In the genomic region with DNA sequence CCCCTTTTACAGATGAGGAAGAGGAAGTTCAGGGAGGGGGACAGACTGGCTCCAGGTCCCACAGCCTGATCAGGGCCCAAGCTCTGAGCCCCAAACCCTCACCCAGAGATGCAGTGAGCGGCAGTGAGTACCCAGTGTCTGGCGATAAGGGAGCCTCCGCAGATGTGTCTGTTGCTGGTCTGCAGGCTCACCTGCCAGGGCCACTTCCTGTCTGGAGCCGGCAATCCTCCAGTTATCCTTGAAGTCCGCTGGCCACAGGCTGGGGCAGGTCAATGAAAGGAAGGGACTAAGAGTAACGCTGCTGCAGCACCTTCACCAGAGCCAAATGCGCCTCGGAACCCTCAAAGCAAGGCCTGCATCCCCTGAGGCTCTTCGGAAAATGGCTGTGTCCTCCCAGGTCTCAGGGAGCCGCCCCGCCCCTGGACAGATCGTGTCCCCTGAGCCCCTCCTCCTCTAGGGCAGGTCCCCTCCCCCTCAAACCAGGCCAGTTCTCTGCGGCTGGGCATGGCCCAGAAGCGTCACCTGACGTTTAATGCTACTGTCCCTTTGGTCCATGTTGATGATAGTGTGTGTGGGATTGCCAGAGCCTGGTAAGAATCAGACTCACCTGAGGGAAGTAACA, we compare ENCODE assay signal across 12 cellular contexts. TPM values are rescaled to one million over a fixed set of nuclear protein-coding genes. Genes with fewer than 3 reads are reported as not detected.
DNase-seq lines count a peak whose midpoint lies in the region; ATAC-seq, FAIRE-seq and TF ChIP-seq lines count a peak whose summit lies in the region.
"Had no signal": no experiment of that assay in that cellular context is flagged by ENCODE, and none has a peak within 500 bp of the region (broad histone marks: within the 10 kb centered on the region; RNA-seq: fewer than 3 reads in every experiment).

No MANE protein-coding gene starts in this region.

- POLR2A ChIA-PET in endothelial cell of umbilical vein (lab: Charles Lee): no interaction called here
- POLR2A ChIA-PET in naive thymus-derived CD8-positive, alpha-beta T cell (lab: Charles Lee): interaction anchor here (0.7 kb wide), 1 partner anchor 1313 kb away, joined by 3 read pairs; no protein-coding TSS in a partner anchor

- no peak overlapping the region for H3K27ac ChIP-seq in endothelial cell of umbilical vein (ENCODE audit: insufficient read depth, low read depth, low read length)

- no peak for TF ChIP-seq CTCF in endothelial cell of umbilical vein (IDR thresholded peaks at IDR 0.05; ENCODE audit: extremely low read depth in 1 of 2, insufficient read depth in 1 of 2, low read depth in 1 of 2, low read length in 2 of 2)

- intact Hi-C loops in Right ventricle myocardium superior (cut with DNase I): no loop called here
- intact Hi-C loops in cardiac septum (cut with DNase I): no loop called here
- intact Hi-C loops in endothelial cell of umbilical vein (cut with micrococcal nuclease): loop anchor here (2.0 kb wide), 1 partner anchor 33 kb away; no protein-coding TSS in a partner anchor

- peak overlapping the region in 1 of 10 donors; percentile 75 for H3K27ac Mint-ChIP-seq in naive thymus-derived CD8-positive, alpha-beta T cell
- H3K27ac Mint-ChIP-seq: dendritic cell treated with granulocyte-macrophage colony-stimulating factor and Interleukin-4, amounts not matched to agents 40 ng/mL and 50 ng/mL, for 4 days; stimulated activated naive CD8-positive, alpha-beta T cell treated with anti-CD3 and anti-CD28 coated beads, Interleukin-15, Interleukin-2, amounts not matched to agents 100 ng/mL and 50 ng/mL, for 24 hours had no signal

- H3K9me1 ChIP-seq in endothelial cell of umbilical vein (replicated peaks; ENCODE audit: control insufficient read depth, extremely low read depth, insufficient read depth, low read length): no peaks in the 10 kb centered on the region

- dilution Hi-C loops in endothelial cell of umbilical vein (cut with MboI; ENCODE audit: extremely low pct_ligation_motif_present, low sequenced_read_pairs): no loop called here

- peak; percentile 8 for ATAC-seq in Right ventricle myocardium superior (ENCODE audit: poor library complexity)
- ATAC-seq in naive thymus-derived CD8-positive, alpha-beta T cell: no peak
- ATAC-seq in GM21737 (IDR thresholded peaks at IDR 0.05; ENCODE audit: unreplicated experiment): no peak

- no peaks in the 10 kb centered on the region for H3K36me3 Mint-ChIP-seq in naive thymus-derived CD8-positive, alpha-beta T cell

- H3K4me3 ChIP-seq in endothelial cell of umbilical vein (replicated peaks in 1 of 3; ENCODE audit: insufficient read depth in 1 of 3, low read depth in 1 of 3, low read length in 3 of 3): no peak overlapping the region

- peaks cover 4 to 14% (median 6%) of the 10 kb centered on the region in 5 donors for H3K27me3 Mint-ChIP-seq in naive thymus-derived CD8-positive, alpha-beta T cell

- H3K4me3 Mint-ChIP-seq in naive thymus-derived CD8-positive, alpha-beta T cell: peak overlapping the region in 9 of 10 donors; percentile 6 to 83 (median 51)

- H3K4me2 ChIP-seq in endothelial cell of umbilical vein (ENCODE audit: insufficient read depth, low read length): peak overlapping the region; percentile 12

- no peak for TF ChIP-seq POLR2A in endothelial cell of umbilical vein (IDR thresholded peaks at IDR 0.05; ENCODE audit: low read depth, low read length)

- H3K4me1 Mint-ChIP-seq in naive thymus-derived CD8-positive, alpha-beta T cell: peaks cover 6 to 20% (median 13%) of the 10 kb centered on the region in 4 donors

- no peaks in the 10 kb centered on the region for H3K9me3 Mint-ChIP-seq in naive thymus-derived CD8-positive, alpha-beta T cell
- H3K9me3 Mint-ChIP-seq: dendritic cell treated with granulocyte-macrophage colony-stimulating factor and Interleukin-4, amounts not matched to agents 40 ng/mL and 50 ng/mL, for 4 days; stimulated activated naive CD8-positive, alpha-beta T cell treated with anti-CD3 and anti-CD28 coated beads, Interleukin-15, Interleukin-2, amounts not matched to agents 100 ng/mL and 50 ng/mL, for 24 hours had no signal

- peaks cover 4% of the 10 kb centered on the region for H3K4me1 ChIP-seq in endothelial cell of umbilical vein (ENCODE audit: control insufficient read depth, extremely low read depth, insufficient read depth, low read length)

- DNase-seq in Right ventricle myocardium superior (no peak), cardiac septum (ENCODE audit: low spot score) (no peak), endothelial cell of umbilical vein (ENCODE audit: low read depth, low spot score) (no peak), NCI-H1930 (lab: John Stamatoyannopoulos, UW) (no peak), NCI-H187 treated with DMSO at 0.1 percent for 48 hours (lab: John Stamatoyannopoulos, UW) (no peak), NCI-H128 (lab: John Stamatoyannopoulos, UW; ENCODE audit: unreplicated experiment) (no peak)
- DNase-seq in naive thymus-derived CD8-positive, alpha-beta T cell: no peak
- DNase-seq: COR-L47 had no signal

- no peak overlapping the region for H3K9ac ChIP-seq in endothelial cell of umbilical vein (replicated peaks; ENCODE audit: extremely low read depth, insufficient read depth, low read length)

- H3K9me3 ChIP-seq in endothelial cell of umbilical vein (replicated peaks; ENCODE audit: control insufficient read depth, insufficient read depth, low read length): no peaks in the 10 kb centered on the region

- CTCF ChIA-PET in endothelial cell of umbilical vein (lab: Charles Lee): interaction anchor here (1.1 to 2.5 kb wide), 3 partner anchors 34 to 60 kb away, joined by 5 to 17 read pairs (median 6); no protein-coding TSS in a partner anchor

- no peaks in the 10 kb centered on the region for H4K20me1 ChIP-seq in endothelial cell of umbilical vein (replicated peaks; ENCODE audit: control insufficient read depth, extremely low read depth, insufficient read depth, low read length)

- no peaks in the 10 kb centered on the region for H3K79me2 ChIP-seq in endothelial cell of umbilical vein (ENCODE audit: control insufficient read depth, insufficient read depth, low read length)

- peak overlapping the region; percentile 79 for H2AFZ ChIP-seq in endothelial cell of umbilical vein (ENCODE audit: low read depth, low read length)

- no TSS peak for BruUV-seq in endothelial cell of umbilical vein (replicated peaks; lab: Mats Ljungman, UMichigan)

- no peak for FAIRE-seq in endothelial cell of umbilical vein (lab: Jason Lieb, UNC)
- FAIRE-seq: GM19239 had no signal

- H3K27me3 ChIP-seq in endothelial cell of umbilical vein (ENCODE audit: control insufficient read depth in 2 of 2, insufficient read depth in 2 of 2, low read length in 2 of 2): peaks cover 14 to 20% of the 10 kb centered on the region in 2 experiments

- H3K36me3 ChIP-seq in endothelial cell of umbilical vein (ENCODE audit: control insufficient read depth in 2 of 2, extremely low read depth in 1 of 2, insufficient read depth in 2 of 2, low read length in 2 of 2): no peaks in the 10 kb centered on the region

TF ChIP-seq in endothelial cell of umbilical vein, 7 proteins besides CTCF, POLR2A, EP300 and RAD21:
- TF ChIP-seq JUN (IDR thresholded peaks at IDR 0.05; ENCODE audit: borderline replicate concordance, insufficient read depth, insufficient read length, low read depth): no peak
- TF ChIP-seq GATA2 (IDR thresholded peaks at IDR 0.05; ENCODE audit: insufficient read depth, insufficient read length, low read depth, low read length): no peak
- no peak for TF ChIP-seq EZH2 (IDR thresholded peaks at IDR 0.05; ENCODE audit: borderline replicate concordance, low read depth, low read length, severe bottlenecking)
- no peak for TF ChIP-seq MYC (IDR thresholded peaks at IDR 0.05; ENCODE audit: low read depth, low read length)
- TF ChIP-seq POLR2AphosphoS5 (IDR thresholded peaks at IDR 0.05; ENCODE audit: insufficient read depth, low read depth, low read length): no peak
- TF ChIP-seq, protein P1, sequence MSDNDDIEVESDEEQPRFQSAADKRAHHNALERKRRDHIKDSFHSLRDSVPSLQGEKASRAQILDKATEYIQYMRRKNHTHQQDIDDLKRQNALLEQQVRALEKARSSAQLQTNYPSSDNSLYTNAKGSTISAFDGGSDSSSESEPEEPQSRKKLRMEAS (IDR thresholded peaks at IDR 0.05; ENCODE audit: insufficient read depth, insufficient read length): no peak
- no peak for TF ChIP-seq FOS (IDR thresholded peaks at IDR 0.05; ENCODE audit: borderline replicate concordance, insufficient read depth, low read length)

RNA-seq across cellular contexts. Expression of a gene that starts 51.5 kb away (rescaled TPM):
- total RNA-seq in Right ventricle myocardium superior (10,727 TPM), cardiac septum (3,804 TPM), endothelial cell of umbilical vein (not detected in 2 replicates)
- polyA plus RNA-seq in endothelial cell of umbilical vein: not detected in 2 replicates
- not detected in 2 replicates for polyA plus RNA-seq in endothelial cell of umbilical vein (2011; cell fraction: cytosol; rRNA removed)
- polyA plus RNA-seq in endothelial cell of umbilical vein (2011; cell fraction: nucleus; rRNA removed): not detected in 2 replicates
- not detected in 2 replicates for polyA plus RNA-seq in endothelial cell of umbilical vein (2012)
- polyA minus RNA-seq in endothelial cell of umbilical vein: not detected in 2 replicates
- not detected for polyA minus RNA-seq in endothelial cell of umbilical vein (2011; cell fraction: cytosol; rRNA and poly(A)+ RNA removed)
- not detected in 2 replicates for polyA minus RNA-seq in endothelial cell of umbilical vein (2011; cell fraction: nucleus; rRNA and poly(A)+ RNA removed)
- not detected for total RNA-seq in naive thymus-derived CD8-positive, alpha-beta T cell
- polyA plus RNA-seq in naive thymus-derived CD8-positive, alpha-beta T cell: not detected

Comparison
In these comparisons a context has a peak if more than half of its experiments do, and no peak if none do; other contexts are left out.
1. RNA of a gene that starts 51.5 kb away (total RNA-seq): 10,727 TPM in Right ventricle myocardium superior (single experiment) and 3,804 TPM in cardiac septum (single experiment); not detected in endothelial cell of umbilical vein and not detected in naive thymus-derived CD8-positive, alpha-beta T cell; every median in the first group is over 1,000 times any median in the second.